Comparison of ENCODE assay signal across 24 cellular contexts in the genomic region with DNA sequence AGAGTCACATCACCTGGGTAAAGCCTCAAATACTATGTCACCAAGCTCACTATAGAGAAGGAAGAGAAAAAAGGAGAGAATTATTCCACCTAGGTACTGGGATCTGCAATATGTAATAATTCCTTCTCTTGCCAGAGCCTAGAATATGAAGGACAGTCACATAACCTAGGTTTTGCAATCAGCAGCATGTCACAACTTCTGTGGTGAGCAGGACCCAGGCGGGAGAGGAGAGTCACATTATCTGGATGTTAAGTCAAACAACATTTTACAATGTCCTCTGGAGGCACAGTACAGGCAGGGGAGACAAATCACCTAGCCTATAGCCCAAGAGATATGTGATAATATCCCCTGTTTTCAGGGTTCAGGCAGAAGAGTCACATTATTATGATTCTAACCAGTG.
"Had no signal": no experiment of that assay in that cellular context is flagged by ENCODE, and none has a peak within 500 bp of the region (broad histone marks: within the 10 kb centered on the region; RNA-seq: fewer than 3 reads in every experiment).

No MANE protein-coding gene starts in this region.

- H3K9me3 Mint-ChIP-seq: naive thymus-derived CD8-positive, alpha-beta T cell; nephron; neural crest cell; stimulated activated memory B cell treated with anti-CD40 and anti-IgM and Interleukin-4, amounts not matched to agents 10 μg/mL and 1 μg/mL and 100 μg/mL, for 72 hours; stimulated activated naive CD8-positive, alpha-beta T cell treated with anti-CD3 and anti-CD28 coated beads, Interleukin-15, amount 100 ng/mL, for 72 hours; type B pancreatic cell had no signal

- ATAC-seq: left cardiac atrium; left lung; lower lobe of right lung; naive thymus-derived CD8-positive, alpha-beta T cell; pancreas; right cardiac atrium; sciatic nerve; stimulated activated memory B cell treated with anti-CD40 and anti-IgM and Interleukin-4, amounts not matched to agents 10 μg/mL and 1 μg/mL and 100 μg/mL, for 72 hours; stimulated activated naive CD8-positive, alpha-beta T cell treated with anti-CD3 and anti-CD28 coated beads, Interleukin-15, amount 100 ng/mL, for 72 hours had no signal

- H3K27ac Mint-ChIP-seq: naive thymus-derived CD8-positive, alpha-beta T cell; nephron; stimulated activated memory B cell treated with anti-CD40 and anti-IgM and Interleukin-4, amounts not matched to agents 10 μg/mL and 1 μg/mL and 100 μg/mL, for 72 hours; stimulated activated naive CD8-positive, alpha-beta T cell treated with anti-CD3 and anti-CD28 coated beads, Interleukin-15, amount 100 ng/mL, for 72 hours; type B pancreatic cell had no signal

- H3K4me1 Mint-ChIP-seq: naive thymus-derived CD8-positive, alpha-beta T cell; nephron; neural crest cell; stimulated activated memory B cell treated with anti-CD40 and anti-IgM and Interleukin-4, amounts not matched to agents 10 μg/mL and 1 μg/mL and 100 μg/mL, for 72 hours; stimulated activated naive CD8-positive, alpha-beta T cell treated with anti-CD3 and anti-CD28 coated beads, Interleukin-15, amount 100 ng/mL, for 72 hours had no signal

- DNase-seq: kidney glomerular epithelial cell; left cardiac atrium; left lung; lower lobe of right lung; mammary epithelial cell; mesenchymal stem cell; naive thymus-derived CD8-positive, alpha-beta T cell; nucleus accumbens; pancreas; posterior cingulate gyrus; retina; right cardiac atrium; small intestine; spleen; stimulated activated CD4-positive, alpha-beta T cell treated with anti-CD3 and anti-CD28 coated beads, Interleukin-4, amount 100 ng/mL, for 24 hours; stimulated activated naive CD4-positive, alpha-beta T cell treated with Interleukin-2 at 50 U/mL for 16 hours; stimulated activated naive CD8-positive, alpha-beta T cell treated with anti-CD3 and anti-CD28 coated beads, Interleukin-15, amount 100 ng/mL, for 72 hours; substantia nigra; uterus had no signal

- H3K4me3 Mint-ChIP-seq: naive thymus-derived CD8-positive, alpha-beta T cell; nephron; neural crest cell; stimulated activated memory B cell treated with anti-CD40 and anti-IgM and Interleukin-4, amounts not matched to agents 10 μg/mL and 1 μg/mL and 100 μg/mL, for 72 hours; stimulated activated naive CD8-positive, alpha-beta T cell treated with anti-CD3 and anti-CD28 coated beads, Interleukin-15, amount 100 ng/mL, for 72 hours; type B pancreatic cell had no signal

- H3K36me3 Mint-ChIP-seq: naive thymus-derived CD8-positive, alpha-beta T cell; stimulated activated memory B cell treated with anti-CD40 and anti-IgM and Interleukin-4, amounts not matched to agents 10 μg/mL and 1 μg/mL and 100 μg/mL, for 72 hours; type B pancreatic cell had no signal
